8 cellular contexts compared by ENCODE assay signal in genomic region chr9:133738039-133738805, GRCh38. TPM values are rescaled to one million over a fixed set of nuclear protein-coding genes. Genes with fewer than 3 reads are reported as not detected.
A peak's percentile ranks its signal among the peaks of the same experiment; 100 is the strongest.
DNase-seq lines count a peak whose midpoint lies in the region; ATAC-seq, FAIRE-seq and TF ChIP-seq lines count a peak whose summit lies in the region.

Gene SARDH (minus strand): TSS chr9:133738352. CDS start chr9:133734173, 4,179 bp downstream.

- DNase-seq in DMS 273 (lab: John Stamatoyannopoulos, UW; ENCODE audit: unreplicated experiment) = peak; percentile 89
- no peak for DNase-seq in Jurkat, Clone E6-1 (ENCODE audit: low read depth, low spot score)
- peak; percentile 84 for DNase-seq in WTC11 (ENCODE audit: low spot score)
- DNase-seq in H1 (ENCODE audit: low read depth in 1 of 2, low spot score in 2 of 2) = peak; percentile 65 to 87

- H3K23ac ChIP-seq in H1 (ENCODE audit: insufficient read length) = no peak within 1 kb of the TSS

- 27% methylated on average over 21 of the region's 25 CpGs; no CpG with 5 or more reads in 1 of the 2 experiments for WGBS in H1 (ENCODE audit: extremely low coverage in 1 of 2, insufficient coverage in 1 of 2, insufficient read length in 1 of 2, insufficient replicate concordance in 2 of 2, low coverage in 1 of 2, low lambda C conversion rate in 2 of 2, missing lambda C conversion rate in 1 of 2), 2 experiments
- 36 to 45% methylated on average over 13 to 21 of the region's 25 CpGs for WGBS in mesodermal cell (ENCODE audit: insufficient coverage in 2 of 2), 2 experiments

- H2BK5ac ChIP-seq in H1 (ENCODE audit: low read depth, low read length) = peak within 1 kb of the TSS; percentile 75; the same call in 1 of the 2 replicates

- H2AK5ac ChIP-seq in H1 (ENCODE audit: low read depth, low read length) = peak within 1 kb of the TSS; percentile 45; the same call in 1 of the 2 replicates

- 0 out of 3 replicates have a peak, but pooled peaks of 1 of the 2 experiments have one; percentile 28 for TF ChIP-seq POLR2A in H1 (IDR thresholded peaks at IDR 0.05; ENCODE audit: control extremely low read depth in 1 of 2, low read depth in 2 of 2, low read length in 2 of 2)

- H3K4me1 ChIP-seq in H1 (replicated peaks in 1 of 4; ENCODE audit: control insufficient read depth in 3 of 4, insufficient read depth in 4 of 4, low read length in 3 of 4) (peaks cover 0 to 29% (median 23%) of the 10 kb centered on the region in 4 experiments; a peak in 6 of 7 replicates), mesodermal cell (ENCODE audit: control insufficient read depth, insufficient read depth, low read length, poor library complexity, severe bottlenecking) (peaks cover 25% of the 10 kb centered on the region)

- ATAC-seq in WTC11 (peak; percentile 79), GM21381 (IDR thresholded peaks at IDR 0.05; ENCODE audit: unreplicated experiment) (no peak), GM19328 (IDR thresholded peaks at IDR 0.05; ENCODE audit: unreplicated experiment) (no peak)
- ATAC-seq in stimulated activated memory B cell treated with anti-CD40 and anti-IgM and Interleukin-4, amounts not matched to agents 10 μg/mL and 1 μg/mL and 100 μg/mL, for 72 hours = peak; percentile 61

- no peaks in the 10 kb centered on the region for H4K20me1 ChIP-seq in H1 (replicated peaks in 1 of 2; ENCODE audit: control insufficient read depth in 1 of 2, insufficient read depth in 2 of 2, low read length in 2 of 2)

- peak within 1 kb of the TSS; percentile 57 to 63 for H3K4me2 ChIP-seq in H1 (ENCODE audit: insufficient read depth in 1 of 2, low read depth in 2 of 2, low read length in 2 of 2)

- H4K5ac ChIP-seq in H1 (ENCODE audit: insufficient read length, low read depth, low read length) = peak within 1 kb of the TSS; percentile 39

- peak within 1 kb of the TSS; percentile 97; the same call in 1 of the 2 replicates for H2BK12ac ChIP-seq in H1 (ENCODE audit: low read depth, low read length)

- H3K9me3 ChIP-seq in H1 (ENCODE audit: insufficient read depth in 2 of 2, low read depth in 1 of 2, low read length in 1 of 2) (no peaks in the 10 kb centered on the region), mesodermal cell (ENCODE audit: control insufficient read depth, low read length) (no peaks in the 10 kb centered on the region)

- peak within 1 kb of the TSS; percentile 90; the same call in 1 of the 2 replicates for H2BK15ac ChIP-seq in H1 (ENCODE audit: low read length)

- H3K27ac ChIP-seq in H1 (ENCODE audit: low read depth, low read length) (no peak within 1 kb of the TSS; the same call in 1 of the 2 replicates), mesodermal cell (ENCODE audit: low read depth, low read length, severe bottlenecking) (peak within 1 kb of the TSS; percentile 23)

- no peak within 1 kb of the TSS for H3K27ac Mint-ChIP-seq in WTC11
- no peak within 1 kb of the TSS for H3K27ac Mint-ChIP-seq in stimulated activated memory B cell treated with anti-CD40 and anti-IgM and Interleukin-4, amounts not matched to agents 10 μg/mL and 1 μg/mL and 100 μg/mL, for 72 hours

- H2BK120ac ChIP-seq in H1 (replicated peaks; ENCODE audit: low read depth, low read length) = no peak within 1 kb of the TSS

- no peaks in the 10 kb centered on the region for H3K36me3 Mint-ChIP-seq in WTC11
- no peaks in the 10 kb centered on the region for H3K36me3 Mint-ChIP-seq in stimulated activated memory B cell treated with anti-CD40 and anti-IgM and Interleukin-4, amounts not matched to agents 10 μg/mL and 1 μg/mL and 100 μg/mL, for 72 hours

- H3K18ac ChIP-seq in H1 (ENCODE audit: extremely low read depth, low read length) = peak within 1 kb of the TSS; percentile 60

- TF ChIP-seq EP300 in H1 (IDR thresholded peaks at IDR 0.05; ENCODE audit: borderline replicate concordance in 1 of 2, low read depth in 2 of 2, low read length in 2 of 2) = no peak

- peak within 1 kb of the TSS; percentile 46 for H3K4me3 Mint-ChIP-seq in WTC11
- H3K4me3 Mint-ChIP-seq in stimulated activated memory B cell treated with anti-CD40 and anti-IgM and Interleukin-4, amounts not matched to agents 10 μg/mL and 1 μg/mL and 100 μg/mL, for 72 hours = peak within 1 kb of the TSS; percentile 57

- FAIRE-seq in H1 (lab: Jason Lieb, UNC) = no peak

- peaks cover 31% of the 10 kb centered on the region for H3K4me1 Mint-ChIP-seq in WTC11
- peaks cover 46% of the 10 kb centered on the region for H3K4me1 Mint-ChIP-seq in stimulated activated memory B cell treated with anti-CD40 and anti-IgM and Interleukin-4, amounts not matched to agents 10 μg/mL and 1 μg/mL and 100 μg/mL, for 72 hours

- CTCF ChIA-PET in WTC11 (lab: Charles Lee) = interaction anchor here (0.6 to 1.9 kb wide), 16 partner anchors 9 to 564 kb away, joined by 3 to 12 read pairs (median 4); partner anchors contain the start of genes BRD3OS and CACFD1
- CTCF ChIA-PET in H1 (lab: Charles Lee; ENCODE audit: partially characterized antibody) = interaction anchor here (0.7 to 8.8 kb wide), 14 partner anchors 8 to 312 kb away, joined by 3 to 44 read pairs (median 4); no protein-coding TSS in a partner anchor

- peak within 1 kb of the TSS; percentile 40 for H3K14ac ChIP-seq in H1 (ENCODE audit: insufficient read length)

- no peaks in the 10 kb centered on the region for H3K36me3 ChIP-seq in H1 (ENCODE audit: control insufficient read depth in 2 of 4, insufficient read depth in 4 of 4, low read length in 3 of 4)
- H3K36me3 ChIP-seq in mesodermal cell (ENCODE audit: control insufficient read depth, insufficient read depth, low read length) = no peaks in the 10 kb centered on the region

- TF ChIP-seq CTCF in WTC11 (IDR thresholded peaks at IDR 0.05) (no peak), H1 (IDR thresholded peaks at IDR 0.05; ENCODE audit: control extremely low read depth in 1 of 3, insufficient read depth in 1 of 3, low read depth in 1 of 3, low read length in 3 of 3) (no peak)

- POLR2A ChIA-PET in WTC11 (lab: Charles Lee) (interaction anchor here (0.7 kb wide), 2 partner anchors 22 to 82 kb away, joined by 3 to 4 read pairs; no protein-coding TSS in a partner anchor), H1 (lab: Charles Lee; ENCODE audit: partially characterized antibody) (interaction anchor here (1.2 kb wide), 1 partner anchor 288 kb away, joined by 3 read pairs; no protein-coding TSS in a partner anchor)

- H2BK20ac ChIP-seq in H1 (ENCODE audit: low read length) = peak within 1 kb of the TSS; percentile 95; the same call in 1 of the 2 replicates

- peak within 1 kb of the TSS; percentile 46 for H3K4me3 ChIP-seq in Jurkat, Clone E6-1 (ENCODE audit: low read length)
- H3K4me3 ChIP-seq in H1 (ENCODE audit: extremely low read depth in 1 of 4, insufficient read depth in 2 of 4, low read depth in 3 of 4, low read length in 4 of 4) (peak within 1 kb of the TSS in 3 of 4 experiments; percentile 12 to 50 (median 26); a peak in 5 of 8 replicates), mesodermal cell (ENCODE audit: extremely low read depth, insufficient read depth, low read length, poor library complexity, severe bottlenecking) (peak within 1 kb of the TSS; percentile 31)

- H3K23me2 ChIP-seq in H1 (ENCODE audit: low read depth, low read length) = peaks cover 2% of the 10 kb centered on the region; the same call in 1 of the 2 replicates

- H3K79me1 ChIP-seq in H1 (ENCODE audit: low read depth, low read length) = no peaks in the 10 kb centered on the region

- H4K8ac ChIP-seq in H1 (ENCODE audit: extremely low read depth, insufficient read depth, low read length) = peak within 1 kb of the TSS; percentile 54

- no peaks in the 10 kb centered on the region for H3K79me2 ChIP-seq in H1 (ENCODE audit: control insufficient read depth in 1 of 2, insufficient read depth in 2 of 2, low read length in 2 of 2)

- TF ChIP-seq RAD21 in H1 (IDR thresholded peaks at IDR 0.05 in 1 of 2, conservative IDR thresholded peaks at IDR 0.05 in 1 of 2; ENCODE audit: low read depth in 2 of 2, low read length in 2 of 2) = no peak

- no peak within 1 kb of the TSS; a peak in 2 of 7 replicates for H3K9ac ChIP-seq in H1 (replicated peaks in 1 of 4; ENCODE audit: extremely low read depth in 1 of 4, low read depth in 3 of 4, low read length in 3 of 4)

- H2AFZ ChIP-seq in H1 (ENCODE audit: low read length) = peak within 1 kb of the TSS; percentile 55; the same call in 1 of the 2 replicates

- H4K91ac ChIP-seq in H1 (replicated peaks; ENCODE audit: insufficient read length, low read length) = peak within 1 kb of the TSS; percentile 87

- peaks cover 3% of the 10 kb centered on the region; the same call in 1 of the 2 replicates for H3K9me3 Mint-ChIP-seq in WTC11
- H3K9me3 Mint-ChIP-seq in stimulated activated memory B cell treated with anti-CD40 and anti-IgM and Interleukin-4, amounts not matched to agents 10 μg/mL and 1 μg/mL and 100 μg/mL, for 72 hours = no peaks in the 10 kb centered on the region

- peak within 1 kb of the TSS; percentile 79 for H3K4ac ChIP-seq in H1 (replicated peaks; ENCODE audit: insufficient read length, low read depth, low read length)

- peak within 1 kb of the TSS; percentile 39 for H3K56ac ChIP-seq in H1 (replicated peaks; ENCODE audit: insufficient read length, low read depth, low read length)

- H3K27me3 ChIP-seq in H1 (replicated peaks in 1 of 4; ENCODE audit: control insufficient read depth in 3 of 4, extremely low read depth in 1 of 4, insufficient read depth in 3 of 4, low read length in 3 of 4) = no peaks in the 10 kb centered on the region

- H3K27me3 Mint-ChIP-seq in WTC11 (ENCODE audit: low read depth) = peaks cover 4% of the 10 kb centered on the region; the same call in 1 of the 2 replicates
- H3K27me3 Mint-ChIP-seq in stimulated activated memory B cell treated with anti-CD40 and anti-IgM and Interleukin-4, amounts not matched to agents 10 μg/mL and 1 μg/mL and 100 μg/mL, for 72 hours = peaks cover 9% of the 10 kb centered on the region

TF ChIP-seq in H1, 55 proteins besides CTCF, POLR2A, EP300 and RAD21 (continues in another document):
- 0 out of 2 replicates have a peak, but pooled peaks have one; percentile 20 for TF ChIP-seq TBP (IDR thresholded peaks at IDR 0.05; ENCODE audit: low read depth, low read length)
- TF ChIP-seq ASH2L (IDR thresholded peaks at IDR 0.05; ENCODE audit: low read length) = no peak
- peak in 1 of 2 experiments; percentile 61; a peak in 2 of 4 replicates for TF ChIP-seq SIN3A (conservative IDR thresholded peaks at IDR 0.05 in 1 of 2, IDR thresholded peaks at IDR 0.05 in 1 of 2; ENCODE audit: low read depth in 1 of 2, low read length in 2 of 2)

RNA-seq across cellular contexts. Expression of gene SARDH, which starts in this region (rescaled TPM):
- 28.7 TPM for polyA plus RNA-seq in Jurkat, Clone E6-1 (2012; ENCODE audit: insufficient read depth, insufficient read length)
- total RNA-seq in WTC11 (2021) = 8.5 to 15.2 TPM (median 13.7 TPM) in 3 replicates
- 7.3 and 7.4 TPM in 2 replicates for total RNA-seq in H1 (2021; fragmentation: NEBNext Ultra II Directional; extraction: Animal tissue kit (Norgen Biotek cat#: 25700))
- polyA plus RNA-seq in H1 (2011; rRNA removed) = 6.4 and 13.1 TPM in 2 replicates
- 5.6 TPM for polyA plus RNA-seq in H1 (2011; cell fraction: cytosol; rRNA removed)
- 17.1 TPM for polyA plus RNA-seq in H1 (2011; cell fraction: nucleus; rRNA removed)
- 5.6 to 9.3 TPM (median 7.0 TPM) in 4 replicates for polyA plus RNA-seq in H1 (2012, experiment 1 of 2)
- polyA plus RNA-seq in H1 (2012, experiment 2 of 2) = 5.9 TPM
- polyA plus RNA-seq in H1 (2013, experiment 1 of 2) = 5.1 TPM
- polyA plus RNA-seq in H1 (2013, experiment 2 of 2) = 4.7 TPM
- 4.9 and 5.6 TPM in 2 replicates for polyA minus RNA-seq in H1 (2011; rRNA and poly(A)+ RNA removed)
- polyA minus RNA-seq in H1 (2011; cell fraction: cytosol; rRNA and poly(A)+ RNA removed) = 5.4 TPM
- 9.3 TPM for polyA minus RNA-seq in H1 (2011; cell fraction: nucleus; rRNA and poly(A)+ RNA removed)
- 10.0 TPM for polyA plus RNA-seq in mesodermal cell (2013, experiment 1 of 2)
- 8.1 TPM for polyA plus RNA-seq in mesodermal cell (2013, experiment 2 of 2)

Comparison
In these comparisons a context has a peak if more than half of its experiments do, and no peak if none do; other contexts are left out.
1. ATAC-seq: peak in WTC11 (single experiment) and stimulated activated memory B cell treated with anti-CD40 and anti-IgM and Interleukin-4, amounts not matched to agents 10 μg/mL and 1 μg/mL and 100 μg/mL, for 72 hours (single experiment); none in GM21381 (single experiment) and GM19328 (single experiment).
2. Peak in every context shown above with its lines, with median percentiles within 50 percentile points of each other: H3K4me3 ChIP-seq.